In the genomic region with DNA sequence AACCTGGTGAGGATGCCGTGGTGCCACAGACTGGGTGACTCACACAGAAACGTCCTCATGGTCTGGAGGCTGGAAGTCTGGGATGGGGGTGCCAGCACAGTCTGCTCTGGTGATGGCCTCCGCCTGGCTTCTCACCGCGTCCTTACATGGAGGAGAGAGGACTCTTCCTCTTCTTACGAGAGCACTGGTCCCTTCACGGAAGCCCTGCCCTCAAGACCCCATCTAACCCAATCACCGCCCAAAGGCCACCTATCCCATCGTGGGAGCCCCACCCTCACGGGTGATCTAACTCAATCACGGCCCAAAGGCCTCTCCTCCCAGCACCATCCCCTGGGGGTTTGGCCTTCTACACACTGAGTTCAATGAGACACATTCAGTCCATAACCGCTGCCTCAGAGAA, we compare ENCODE assay signal across 18 cellular contexts.
"Had no signal": no experiment of that assay in that cellular context is flagged by ENCODE, and none has a peak within 500 bp of the region (broad histone marks: within the 10 kb centered on the region; RNA-seq: fewer than 3 reads in every experiment).

No MANE protein-coding gene starts in this region.

- H3K27ac ChIP-seq: HL-60, SJSA1, SK-N-MC had no signal

- DNase-seq: KBM-7, MG63, NCI-H1092, NCI-H1105 treated with DMSO at 0.1 percent for 48 hours, NCI-H1417 treated with DMSO at 0.1 percent for 48 hours, NCI-H187, NCI-H2081 treated with DMSO at 0.1 percent for 48 hours, NCI-H2171 treated with DMSO at 0.1 percent for 48 hours, NCI-H2227 treated with DMSO at 0.1 percent for 48 hours, NCI-H524 treated with DMSO at 0.1 percent for 48 hours, NCI-H69, NCI-H774, Right ventricle myocardium superior, RPMI8226, SIG-M5 had no signal

- H3K9me3 ChIP-seq: MG63, SJSA1 had no signal

- H3K27me3 ChIP-seq: MG63, SJSA1 had no signal

- H3K4me3 ChIP-seq: MG63, SJSA1, SK-N-MC had no signal

- H3K36me3 ChIP-seq: MG63, SJSA1 had no signal

- H3K4me1 ChIP-seq: SJSA1 had no signal
